Comparison of ENCODE assay signal across 26 cellular contexts in the genomic region with DNA sequence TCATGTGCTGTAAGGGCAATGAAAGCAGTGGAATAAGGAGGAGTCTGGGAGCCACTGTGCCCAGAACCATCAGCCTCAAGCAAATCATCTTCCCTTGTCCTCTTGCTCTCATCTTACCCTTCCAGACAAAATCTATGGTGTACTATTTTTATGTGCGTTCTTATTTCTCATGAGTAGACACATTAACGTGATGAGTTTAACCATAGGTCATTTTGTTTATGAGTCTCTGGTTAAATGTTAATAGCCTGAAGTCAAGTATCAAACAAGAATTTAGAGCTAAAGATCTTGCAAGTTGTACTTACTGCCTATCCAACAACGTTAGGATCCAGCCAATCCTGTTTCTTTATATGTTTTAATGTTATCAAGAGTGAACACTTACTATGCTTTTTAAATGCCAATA.
"Had no signal": no experiment of that assay in that cellular context is flagged by ENCODE, and none has a peak within 500 bp of the region (broad histone marks: within the 10 kb centered on the region; RNA-seq: fewer than 3 reads in every experiment).

No MANE protein-coding gene starts in this region.

- H3K36me3 ChIP-seq: colonic mucosa, left lung, pancreas, right lobe of liver, thoracic aorta had no signal

- DNase-seq: activated CD4-positive, alpha-beta T cell treated with anti-CD3 and anti-CD28 coated beads for 36 hours; activated CD4-positive, CD25-positive, alpha-beta regulatory T cell; activated CD8-positive, alpha-beta memory T cell treated with anti-CD3 and anti-CD28 coated beads, Interleukin-2, amount 10 ng/mL, durations not matched to agents 7 days and 5 days; activated CD8-positive, alpha-beta T cell treated with anti-CD3 and anti-CD28 coated beads, Interleukin-2, amount 10 ng/mL, durations not matched to agents 7 days and 5 days; activated effector memory CD4-positive, alpha-beta T cell treated with Interleukin-2 at 50 U/mL for 16 hours; activated naive CD4-positive, alpha-beta T cell treated with Interleukin-2 at 50 U/mL for 16 hours; activated T-cell treated with anti-CD3 and anti-CD28 coated beads for 4 hours; anterior cingulate cortex; cerebellar nuclear complex; colonic mucosa; effector CD8-positive, alpha-beta T cell; foreskin keratinocyte; glutamatergic neuron; hippocampal formation; left lung; naive B cell; nucleus accumbens; pancreas; right lobe of liver; stimulated activated CD4-positive, alpha-beta T cell treated with anti-CD3 and anti-CD28 coated beads, Interleukin-12 subunit alpha, Interleukin-12 subunit beta, amount 100 ng/mL, for 4 hours; stimulated activated CD4-positive, alpha-beta T cell treated with anti-CD3 and anti-CD28 coated beads, Interleukin-4, amount 100 ng/mL, for 1 hour; stimulated activated naive CD8-positive, alpha-beta T cell treated with anti-CD3 and anti-CD28 coated beads, Interleukin-15, Interleukin-2, amounts not matched to agents 100 U/mL and 50 U/mL, for 24 hours; T-helper 1 cell; trophoblast cell had no signal

- H3K27me3 ChIP-seq: colonic mucosa, foreskin keratinocyte, left lung, pancreas, right lobe of liver had no signal

- H3K4me3 ChIP-seq: colonic mucosa, left lung, lung, pancreas, right lobe of liver, thoracic aorta had no signal

- H3K27ac ChIP-seq: colonic mucosa, foreskin keratinocyte, left lung, pancreas, right lobe of liver, thoracic aorta had no signal

- H3K4me1 ChIP-seq: colonic mucosa, right lobe of liver had no signal

- H3K9me3 ChIP-seq: colonic mucosa, left lung, pancreas, right lobe of liver, thoracic aorta had no signal

- ATAC-seq: activated CD4-positive, alpha-beta T cell treated with anti-CD3 and anti-CD28 coated beads for 36 hours; activated CD8-positive, alpha-beta memory T cell treated with anti-CD3 and anti-CD28 coated beads, Interleukin-2, amount 10 ng/mL, durations not matched to agents 7 days and 5 days; activated CD8-positive, alpha-beta T cell treated with anti-CD3 and anti-CD28 coated beads, Interleukin-2, amount 10 ng/mL, durations not matched to agents 7 days and 5 days; foreskin keratinocyte; left lung; pancreas; right lobe of liver; stimulated activated naive CD8-positive, alpha-beta T cell treated with anti-CD3 and anti-CD28 coated beads, Interleukin-15, Interleukin-2, amounts not matched to agents 100 U/mL and 50 U/mL, for 24 hours had no signal
